ENCODE assay signal across 21 cellular contexts in genomic region chr1:190904091-190904695, GRCh38.
DNase-seq lines count a peak whose midpoint lies in the region; ATAC-seq, FAIRE-seq and TF ChIP-seq lines count a peak whose summit lies in the region.
"Had no signal": no experiment of that assay in that cellular context is flagged by ENCODE, and none has a peak within 500 bp of the region (broad histone marks: within the 10 kb centered on the region; RNA-seq: fewer than 3 reads in every experiment).

No MANE protein-coding gene starts in this region.

- H3K9me3 ChIP-seq in SK-N-SH (no peaks in the 10 kb centered on the region), fibroblast of lung (ENCODE audit: control insufficient read depth, insufficient read depth, low read depth, low read length) (no peaks in the 10 kb centered on the region)
- no peaks in the 10 kb centered on the region for H3K9me3 ChIP-seq in effector memory CD4-positive, alpha-beta T cell (ENCODE audit: control insufficient read depth, low read length)
- H3K9me3 ChIP-seq: Caco-2 had no signal

- peak; percentile 73 for FAIRE-seq in H54 (lab: Jason Lieb, UNC)
- FAIRE-seq: GM12878 had no signal

- H3F3A ChIP-seq in SK-N-SH (replicated peaks; ENCODE audit: insufficient read depth): peaks cover 6% of the 10 kb centered on the region

- no peak overlapping the region for H3K9ac ChIP-seq in SK-N-SH
- no peak overlapping the region for H3K9ac ChIP-seq in fibroblast of lung (ENCODE audit: insufficient read depth, low read length)

- DNase-seq in H54 (ENCODE audit: insufficient read length, low spot score) (no peak), SK-N-SH (no peak), fibroblast of lung (ENCODE audit: low read depth in 2 of 2) (peak; percentile 75 to 82), skeletal muscle cell (ENCODE audit: low read depth) (peak; percentile 53), COLO668 (lab: John Stamatoyannopoulos, UW; ENCODE audit: unreplicated experiment) (no peak), putamen (ENCODE audit: low spot score) (no peak)
- no peak for DNase-seq in effector memory CD4-positive, alpha-beta T cell
- DNase-seq: activated CD4-positive, alpha-beta T cell treated with anti-CD3 and anti-CD28 coated beads, Interleukin-2, amount 50 U/mL, for 1 hour; activated naive CD4-positive, alpha-beta T cell; Caco-2; dorsolateral prefrontal cortex; islet precursor cell; NCI-H1694; NCI-H446; spleen; stimulated activated CD8-positive, alpha-beta memory T cell treated with anti-CD3 and anti-CD28 coated beads, Interleukin-4, amount 100 ng/mL, for 48 hours; T-cell had no signal

- H3K4me2 ChIP-seq in SK-N-SH: 0 out of 2 replicates have a peak overlapping the region, but pooled peaks have one; percentile 6
- no peak overlapping the region for H3K4me2 ChIP-seq in fibroblast of lung (ENCODE audit: extremely low read depth, insufficient read depth, low read length)

- no peak for TF ChIP-seq RAD21 in SK-N-SH (IDR thresholded peaks at IDR 0.05; ENCODE audit: low read length)

- H2AFZ ChIP-seq in SK-N-SH (ENCODE audit: low read depth) (no peak overlapping the region), fibroblast of lung (ENCODE audit: low read length) (no peak overlapping the region)

- whole genome bisulfite sequencing in SK-N-SH (ENCODE audit: low lambda C conversion rate): 24% methylated on average over 2 of the region's 2 CpGs

- no peak overlapping the region for H3K4me3 ChIP-seq in SK-N-SH (ENCODE audit: low read depth in 2 of 2, low read length in 1 of 2)
- no peak overlapping the region for H3K4me3 ChIP-seq in fibroblast of lung (replicated peaks in 1 of 4; ENCODE audit: control extremely low read depth in 1 of 4, insufficient read depth in 1 of 4, low read depth in 3 of 4, low read length in 4 of 4)
- no peak overlapping the region for H3K4me3 ChIP-seq in skeletal muscle cell (ENCODE audit: low read depth, low read length)
- H3K4me3 ChIP-seq in effector memory CD4-positive, alpha-beta T cell (ENCODE audit: insufficient read depth, low read depth, low read length, poor library complexity, severe bottlenecking): no peak overlapping the region
- H3K4me3 ChIP-seq: dorsolateral prefrontal cortex, GM12878, spleen had no signal

- H3K79me2 ChIP-seq in SK-N-SH (ENCODE audit: insufficient read depth) (no peaks in the 10 kb centered on the region), fibroblast of lung (ENCODE audit: control insufficient read depth, insufficient read depth, low read length) (no peaks in the 10 kb centered on the region)

- H3K4me1 ChIP-seq in SK-N-SH (ENCODE audit: control insufficient read depth in 1 of 2, insufficient read depth in 2 of 2, low read depth in 1 of 2, low read length in 1 of 2): peaks cover 0 to 13% of the 10 kb centered on the region in 2 experiments; a peak in 2 of 4 replicates
- no peaks in the 10 kb centered on the region for H3K4me1 ChIP-seq in fibroblast of lung (ENCODE audit: control insufficient read depth, extremely low read depth, insufficient read depth, low read length)
- H3K4me1 ChIP-seq in effector memory CD4-positive, alpha-beta T cell (ENCODE audit: control insufficient read depth, insufficient read depth, low read length, poor library complexity, severe bottlenecking): no peaks in the 10 kb centered on the region
- H3K4me1 ChIP-seq: Caco-2, spleen had no signal

- H3K27me3 ChIP-seq in SK-N-SH (ENCODE audit: insufficient read depth) (no peaks in the 10 kb centered on the region), fibroblast of lung (ENCODE audit: control insufficient read depth, insufficient read depth, low read length) (no peaks in the 10 kb centered on the region)
- no peaks in the 10 kb centered on the region for H3K27me3 ChIP-seq in effector memory CD4-positive, alpha-beta T cell (replicated peaks; ENCODE audit: control insufficient read depth, insufficient read depth, low read length, poor library complexity, severe bottlenecking)
- H3K27me3 ChIP-seq: dorsolateral prefrontal cortex, spleen had no signal

- no peak for TF ChIP-seq POLR2A in H54 (IDR thresholded peaks at IDR 0.05; ENCODE audit: low read depth, low read length)

- ATAC-seq in HG02588 (IDR thresholded peaks at IDR 0.05; ENCODE audit: unreplicated experiment): no peak
- ATAC-seq: GM12878; natural killer cell treated with Interleukin-12 subunit alpha and Interleukin-12 subunit beta and Interleukin-15 and Interleukin-18, amount 100 ng/mL, for 72 hours; Right ventricle myocardium inferior; T-cell had no signal

- POLR2A ChIA-PET in SK-N-SH (lab: Yijun Ruan, JAX): no interaction called here

- H4K20me1 ChIP-seq in SK-N-SH (ENCODE audit: insufficient read depth): no peaks in the 10 kb centered on the region
- no peaks in the 10 kb centered on the region for H4K20me1 ChIP-seq in fibroblast of lung (ENCODE audit: control insufficient read depth, extremely low read depth, insufficient read depth, low read length)

- TF ChIP-seq EP300 in SK-N-SH (IDR thresholded peaks at IDR 0.05; ENCODE audit: borderline replicate concordance in 1 of 2, low read depth in 1 of 2, low read length in 1 of 2): no peak

- no peak overlapping the region; a peak in 1 of 4 replicates for H3K27ac ChIP-seq in SK-N-SH (ENCODE audit: low read depth in 2 of 2, low read length in 1 of 2)
- H3K27ac ChIP-seq in fibroblast of lung (ENCODE audit: insufficient read depth, low read length): no peak overlapping the region
- H3K27ac ChIP-seq in effector memory CD4-positive, alpha-beta T cell (ENCODE audit: insufficient read depth, low read length, poor library complexity, severe bottlenecking): no peak overlapping the region
- H3K27ac ChIP-seq: dorsolateral prefrontal cortex, spleen had no signal

- CTCF ChIA-PET in SK-N-SH (lab: Yijun Ruan, JAX): no interaction called here

- TF ChIP-seq CTCF in SK-N-SH (IDR thresholded peaks at IDR 0.05) (no peak), fibroblast of lung (conservative IDR thresholded peaks at IDR 0.05 in 1 of 2, IDR thresholded peaks at IDR 0.05 in 1 of 2; ENCODE audit: low read depth in 1 of 2, low read length in 2 of 2) (no peak)

- no peaks in the 10 kb centered on the region for H3K36me3 ChIP-seq in SK-N-SH (replicated peaks in 1 of 2; ENCODE audit: control insufficient read depth in 1 of 2, insufficient read depth in 2 of 2, low read length in 1 of 2)
- no peaks in the 10 kb centered on the region for H3K36me3 ChIP-seq in fibroblast of lung (ENCODE audit: control insufficient read depth, insufficient read depth, low read length)
- H3K36me3 ChIP-seq in effector memory CD4-positive, alpha-beta T cell (ENCODE audit: control insufficient read depth, insufficient read depth, low read length): no peaks in the 10 kb centered on the region
- H3K36me3 ChIP-seq: spleen had no signal

- H3K9me2 ChIP-seq in SK-N-SH: no peaks in the 10 kb centered on the region

TF ChIP-seq in SK-N-SH, 30 proteins besides CTCF, POLR2A, EP300 and RAD21 (continues in another document):
- TF ChIP-seq NRF1 (IDR thresholded peaks at IDR 0.05; ENCODE audit: low read depth, low read length) (no peak), ELF1 (IDR thresholded peaks at IDR 0.05) (no peak), JUND (IDR thresholded peaks at IDR 0.05) (no peak), TEAD4 (IDR thresholded peaks at IDR 0.05; ENCODE audit: borderline replicate concordance, insufficient read depth) (no peak), RXRA (IDR thresholded peaks at IDR 0.05; ENCODE audit: borderline replicate concordance, low read depth) (no peak), TAF1 (IDR thresholded peaks at IDR 0.05; ENCODE audit: borderline replicate concordance, low read depth, low read length) (no peak), GATA2 (CRISPR knock-in tag; IDR thresholded peaks at IDR 0.05) (no peak), MEF2A (IDR thresholded peaks at IDR 0.05; ENCODE audit: borderline replicate concordance, low read depth) (no peak), YY1 (IDR thresholded peaks at IDR 0.05; ENCODE audit: low read depth) (no peak), RCOR1 (IDR thresholded peaks at IDR 0.05; ENCODE audit: low read length) (no peak), GABPA (IDR thresholded peaks at IDR 0.05; ENCODE audit: low read depth) (no peak)
- TF ChIP-seq, protein P1, sequence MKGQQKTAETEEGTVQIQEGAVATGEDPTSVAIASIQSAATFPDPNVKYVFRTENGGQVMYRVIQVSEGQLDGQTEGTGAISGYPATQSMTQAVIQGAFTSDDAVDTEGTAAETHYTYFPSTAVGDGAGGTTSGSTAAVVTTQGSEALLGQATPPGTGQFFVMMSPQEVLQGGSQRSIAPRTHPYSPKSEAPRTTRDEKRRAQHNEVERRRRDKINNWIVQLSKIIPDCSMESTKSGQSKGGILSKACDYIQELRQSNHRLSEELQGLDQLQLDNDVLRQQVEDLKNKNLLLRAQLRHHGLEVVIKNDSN (IDR thresholded peaks at IDR 0.05; ENCODE audit: borderline replicate concordance, low read depth): no peak
- TF ChIP-seq, protein P2, sequence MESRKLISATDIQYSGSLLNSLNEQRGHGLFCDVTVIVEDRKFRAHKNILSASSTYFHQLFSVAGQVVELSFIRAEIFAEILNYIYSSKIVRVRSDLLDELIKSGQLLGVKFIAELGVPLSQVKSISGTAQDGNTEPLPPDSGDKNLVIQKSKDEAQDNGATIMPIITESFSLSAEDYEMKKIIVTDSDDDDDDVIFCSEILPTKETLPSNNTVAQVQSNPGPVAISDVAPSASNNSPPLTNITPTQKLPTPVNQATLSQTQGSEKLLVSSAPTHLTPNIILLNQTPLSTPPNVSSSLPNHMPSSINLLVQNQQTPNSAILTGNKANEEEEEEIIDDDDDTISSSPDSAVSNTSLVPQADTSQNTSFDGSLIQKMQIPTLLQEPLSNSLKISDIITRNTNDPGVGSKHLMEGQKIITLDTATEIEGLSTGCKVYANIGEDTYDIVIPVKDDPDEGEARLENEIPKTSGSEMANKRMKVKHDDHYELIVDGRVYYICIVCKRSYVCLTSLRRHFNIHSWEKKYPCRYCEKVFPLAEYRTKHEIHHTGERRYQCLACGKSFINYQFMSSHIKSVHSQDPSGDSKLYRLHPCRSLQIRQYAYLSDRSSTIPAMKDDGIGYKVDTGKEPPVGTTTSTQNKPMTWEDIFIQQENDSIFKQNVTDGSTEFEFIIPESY (IDR thresholded peaks at IDR 0.05; ENCODE audit: borderline replicate concordance, low read depth): no peak
- TF ChIP-seq, protein P3, sequence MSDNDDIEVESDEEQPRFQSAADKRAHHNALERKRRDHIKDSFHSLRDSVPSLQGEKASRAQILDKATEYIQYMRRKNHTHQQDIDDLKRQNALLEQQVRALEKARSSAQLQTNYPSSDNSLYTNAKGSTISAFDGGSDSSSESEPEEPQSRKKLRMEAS (IDR thresholded peaks at IDR 0.05; ENCODE audit: low read depth): no peak
- TF ChIP-seq, protein P4, sequence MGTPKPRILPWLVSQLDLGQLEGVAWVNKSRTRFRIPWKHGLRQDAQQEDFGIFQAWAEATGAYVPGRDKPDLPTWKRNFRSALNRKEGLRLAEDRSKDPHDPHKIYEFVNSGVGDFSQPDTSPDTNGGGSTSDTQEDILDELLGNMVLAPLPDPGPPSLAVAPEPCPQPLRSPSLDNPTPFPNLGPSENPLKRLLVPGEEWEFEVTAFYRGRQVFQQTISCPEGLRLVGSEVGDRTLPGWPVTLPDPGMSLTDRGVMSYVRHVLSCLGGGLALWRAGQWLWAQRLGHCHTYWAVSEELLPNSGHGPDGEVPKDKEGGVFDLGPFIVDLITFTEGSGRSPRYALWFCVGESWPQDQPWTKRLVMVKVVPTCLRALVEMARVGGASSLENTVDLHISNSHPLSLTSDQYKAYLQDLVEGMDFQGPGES (IDR thresholded peaks at IDR 0.05; ENCODE audit: low read depth, low read length): no peak

Comparison
In these comparisons a context has a peak if more than half of its experiments do, and no peak if none do; other contexts are left out.
1. DNase-seq: peak in fibroblast of lung (2 of 2) and skeletal muscle cell (single experiment); none in H54 (single experiment), SK-N-SH (single experiment), effector memory CD4-positive, alpha-beta T cell (0 of 3), COLO668 (single experiment) and putamen (single experiment).